9 cellular contexts compared by ENCODE assay signal in the genomic region with DNA sequence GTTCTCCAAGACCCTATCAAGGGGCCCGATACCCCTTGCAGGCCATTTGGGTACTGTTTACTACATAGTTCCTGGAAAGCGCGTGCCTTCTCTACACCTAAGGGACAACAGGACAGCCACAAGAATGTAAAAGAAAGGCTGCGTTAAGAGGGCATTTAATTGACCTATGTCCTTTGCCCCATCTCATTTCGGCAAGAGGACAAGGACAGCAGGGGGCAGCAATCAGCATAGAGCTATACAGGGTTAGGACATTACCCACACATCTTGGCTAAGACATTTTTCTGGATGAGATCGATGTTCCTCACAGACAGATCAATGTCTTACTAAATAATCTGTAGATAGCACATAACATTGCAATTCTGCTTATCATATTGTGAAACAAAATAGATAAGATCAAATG. TPM values are rescaled to one million over a fixed set of nuclear protein-coding genes. Genes with fewer than 3 reads are reported as not detected.
DNase-seq lines count a peak whose midpoint lies in the region; ATAC-seq, FAIRE-seq and TF ChIP-seq lines count a peak whose summit lies in the region.
"Had no signal": no experiment of that assay in that cellular context is flagged by ENCODE, and none has a peak within 500 bp of the region (broad histone marks: within the 10 kb centered on the region; RNA-seq: fewer than 3 reads in every experiment).

No MANE protein-coding gene starts in this region.

- no peaks in the 10 kb centered on the region for H3K9me1 ChIP-seq in keratinocyte (ENCODE audit: control insufficient read depth, extremely low read depth, insufficient read depth, low read length)

- H3K4me3 ChIP-seq in cardiac muscle cell (no peak overlapping the region), keratinocyte (ENCODE audit: control insufficient read depth in 2 of 3, extremely low read depth in 1 of 3, insufficient read depth in 2 of 3, low read depth in 1 of 3, low read length in 3 of 3) (no peak overlapping the region)

- intact Hi-C loops in cardiac septum (cut with DNase I) = no loop called here

- H3K9me3 ChIP-seq in cardiac muscle cell (ENCODE audit: low read depth) (no peaks in the 10 kb centered on the region), keratinocyte (ENCODE audit: control insufficient read depth, low read depth, low read length) (no peaks in the 10 kb centered on the region)

- H3K27me3 ChIP-seq in cardiac muscle cell (no peaks in the 10 kb centered on the region), keratinocyte (ENCODE audit: control insufficient read depth, extremely low read depth, insufficient read depth, low read length) (peaks cover 3% of the 10 kb centered on the region)

- H3K79me2 ChIP-seq in keratinocyte (ENCODE audit: control insufficient read depth, insufficient read depth, low read length) = no peaks in the 10 kb centered on the region

- H4K20me1 ChIP-seq in keratinocyte (ENCODE audit: control insufficient read depth, extremely low read depth, insufficient read depth, low read length) = no peaks in the 10 kb centered on the region

- H3K27ac ChIP-seq in cardiac muscle cell (no peak overlapping the region), keratinocyte (ENCODE audit: control insufficient read depth, insufficient read depth, low read length) (no peak overlapping the region)

- ATAC-seq in GM18909 (IDR thresholded peaks at IDR 0.05; ENCODE audit: poor library complexity, unreplicated experiment) (no peak), GM18519 (IDR thresholded peaks at IDR 0.05; ENCODE audit: low FRiP score, unreplicated experiment) (no peak)

- TF ChIP-seq CTCF in cardiac muscle cell (IDR thresholded peaks at IDR 0.05; ENCODE audit: low read depth, low read length) (peak; percentile 53), keratinocyte (optimal IDR thresholded peaks at IDR 0.05 in 1 of 3, IDR thresholded peaks at IDR 0.05 in 1 of 3, conservative IDR thresholded peaks at IDR 0.05 in 1 of 3; ENCODE audit: extremely low read depth in 1 of 3, insufficient read depth in 2 of 3, low read length in 3 of 3) (peak; percentile 30 to 74 (median 42))

- H3K4me1 ChIP-seq in cardiac muscle cell (ENCODE audit: low read depth) (no peaks in the 10 kb centered on the region), keratinocyte (ENCODE audit: control insufficient read depth, extremely low read depth, insufficient read depth, low read length) (no peaks in the 10 kb centered on the region)

- H3K4me2 ChIP-seq in keratinocyte (ENCODE audit: control insufficient read depth, extremely low read depth, insufficient read depth, low read depth, low read length) = no peak overlapping the region

- FAIRE-seq in keratinocyte (lab: Jason Lieb, UNC) (no peak), urothelium cell line (lab: Jason Lieb, UNC) (no peak)

- no peak overlapping the region for H3K9ac ChIP-seq in keratinocyte (ENCODE audit: control insufficient read depth, extremely low read depth, insufficient read depth, low read length)

- H3K36me3 ChIP-seq in cardiac muscle cell = no peaks in the 10 kb centered on the region
- no peaks in the 10 kb centered on the region for H3K36me3 ChIP-seq in keratinocyte (ENCODE audit: control insufficient read depth in 2 of 2, extremely low read depth in 1 of 2, insufficient read depth in 2 of 2, low read length in 2 of 2)

- DNase-seq in cardiac muscle cell (ENCODE audit: low read depth in 1 of 2, low spot score in 1 of 2) (peak; percentile 33 to 67), cardiac septum (ENCODE audit: low spot score) (no peak), NOMO-1 treated with DMSO at 0.1 percent for 48 hours (lab: John Stamatoyannopoulos, UW; ENCODE audit: unreplicated experiment) (peak; percentile 48), keratinocyte (ENCODE audit: low read depth, low spot score) (no peak), urothelium cell line (ENCODE audit: low spot score) (peak; percentile 12)
- peak; percentile 6 for DNase-seq in activated T-helper 9 cell treated with anti-CD3 and anti-CD28 coated beads, Interleukin-2, amount 50 U/mL, for 16 hours (ENCODE audit: low read depth)
- DNase-seq: stimulated activated naive B cell treated with anti-CD40 and anti-IgM and Interleukin-4, amounts not matched to agents 10 μg/mL and 1 μg/mL and 100 μg/mL, for 72 hours had no signal

- H2AFZ ChIP-seq in keratinocyte (ENCODE audit: control insufficient read depth, low read length) = no peak overlapping the region

- dilution Hi-C loops in keratinocyte (cut with MboI; ENCODE audit: extremely low pct_ligation_motif_present, low sequenced_read_pairs) = no loop called here

RNA-seq across cellular contexts. Expression of gene FLT3, which starts 41.2 kb away (rescaled TPM):
- total RNA-seq in cardiac muscle cell (0.06 TPM in 1 of 2 replicates, not detected in the other), cardiac septum (0.05 TPM)
- polyA plus RNA-seq in cardiac muscle cell (not detected in 2 replicates), keratinocyte (not detected in 3 replicates)
- polyA plus RNA-seq in keratinocyte (2011; ENCODE audit: low read depth) = not detected
- not detected in 2 replicates for polyA plus RNA-seq in keratinocyte (2011; cell fraction: cytosol; rRNA removed)
- polyA plus RNA-seq in keratinocyte (2011; cell fraction: nucleus; rRNA removed) = not detected in 2 replicates
- not detected in 2 replicates for polyA plus RNA-seq in keratinocyte (2012; ENCODE audit: low replicate concordance)
- not detected in 3 replicates for polyA minus RNA-seq in keratinocyte
- not detected for polyA minus RNA-seq in keratinocyte (2011; cell fraction: cytosol; rRNA and poly(A)+ RNA removed)
- polyA minus RNA-seq in keratinocyte (2011; cell fraction: nucleus; rRNA and poly(A)+ RNA removed) = not detected in 2 replicates

Comparison
In these comparisons a context has a peak if more than half of its experiments do, and no peak if none do; other contexts are left out.
1. DNase-seq: peak in cardiac muscle cell (2 of 2), NOMO-1 treated with DMSO at 0.1 percent for 48 hours (single experiment), activated T-helper 9 cell treated with anti-CD3 and anti-CD28 coated beads, Interleukin-2, amount 50 U/mL, for 16 hours (single experiment) and urothelium cell line (single experiment); none in cardiac septum (single experiment) and keratinocyte (single experiment).